In genomic region chr11:19435306-19435989, GRCh38 we compare ENCODE assay signal across 25 cellular contexts.
DNase-seq lines count a peak whose midpoint lies in the region; ATAC-seq, FAIRE-seq and TF ChIP-seq lines count a peak whose summit lies in the region.
"Had no signal": no experiment of that assay in that cellular context is flagged by ENCODE, and none has a peak within 500 bp of the region (broad histone marks: within the 10 kb centered on the region; RNA-seq: fewer than 3 reads in every experiment).

No MANE protein-coding gene starts in this region.

- peaks cover 31% of the 10 kb centered on the region for H3K4me1 ChIP-seq in Karpas-422 (ENCODE audit: low read length)
- H3K4me1 ChIP-seq in GM12878 (ENCODE audit: control insufficient read depth, insufficient read depth, low read length) = peaks cover 52% of the 10 kb centered on the region
- H3K4me1 ChIP-seq: Peyer's patch had no signal

- H2AFZ ChIP-seq in Karpas-422 (ENCODE audit: low read length) (no peak overlapping the region), GM12878 (ENCODE audit: control insufficient read depth, low read depth, low read length) (no peak overlapping the region; the same call in 1 of the 2 replicates)

- TF ChIP-seq POLR2A in GM12878 (IDR thresholded peaks at IDR 0.05; ENCODE audit: low read depth, low read length) = no peak

- intact Hi-C loops in GM12878 (cut with micrococcal nuclease; ENCODE audit: unreplicated experiment) = loop anchor here (5.0 kb wide), 1 partner anchor 117 kb away; no protein-coding TSS in a partner anchor

- POLR2A ChIA-PET in GM12878 (lab: Charles Lee) = interaction anchor here (0.6 to 0.9 kb wide), 4 partner anchors 19 to 642 kb away, joined by 3 to 5 read pairs (median 3); no protein-coding TSS in a partner anchor

- WGBS in GM12878 (ENCODE audit: insufficient coverage, insufficient replicate concordance, low lambda C conversion rate, missing lambda C conversion rate) = 71% methylated on average over 5 of the region's 5 CpGs

- H3K27me3 ChIP-seq in GM06990 (replicated peaks; ENCODE audit: control insufficient read depth, insufficient read depth, low read length) (no peaks in the 10 kb centered on the region), Karpas-422 (ENCODE audit: low read length) (no peaks in the 10 kb centered on the region), GM12878 (replicated peaks in 1 of 2; ENCODE audit: control insufficient read depth in 2 of 2, insufficient read depth in 2 of 2, low read length in 1 of 2) (no peaks in the 10 kb centered on the region)
- H3K27me3 ChIP-seq: MG63, Peyer's patch had no signal

- no peak overlapping the region for H3K4me3 Mint-ChIP-seq in memory B cell
- H3K4me3 Mint-ChIP-seq: IgD-negative memory B cell had no signal

- TF ChIP-seq RAD21 in GM12878 (IDR thresholded peaks at IDR 0.05; ENCODE audit: insufficient read depth, low read depth, low read length) = no peak

- H3K9me2 ChIP-seq in Karpas-422 (replicated peaks; ENCODE audit: insufficient read depth, low read length) = no peaks in the 10 kb centered on the region

- H3K36me3 ChIP-seq in GM06990 (ENCODE audit: control insufficient read depth, insufficient read depth, low read length) (no peaks in the 10 kb centered on the region), Karpas-422 (ENCODE audit: insufficient read depth, low read length) (no peaks in the 10 kb centered on the region), GM12878 (ENCODE audit: control insufficient read depth in 2 of 2, insufficient read depth in 2 of 2, low read length in 1 of 2) (no peaks in the 10 kb centered on the region)
- H3K36me3 ChIP-seq: MG63, Peyer's patch had no signal

- H3K27me3 Mint-ChIP-seq in memory B cell = no peaks in the 10 kb centered on the region

- no TSS peak for BruUV-seq in GM12878 (replicated peaks; lab: Mats Ljungman, UMichigan)

- no peaks in the 10 kb centered on the region for H3K36me3 Mint-ChIP-seq in memory B cell

- CTCF ChIA-PET in GM12878 (lab: Yijun Ruan, JAX) = interaction anchor here (1.4 kb wide), 1 partner anchor 26 kb away, joined by 3 read pairs; no protein-coding TSS in a partner anchor

- DNase-seq in GM06990 (ENCODE audit: extremely low read depth, insufficient read length) (peak; percentile 34), Karpas-422 (peak; percentile 4), GM12878 (ENCODE audit: low read depth, low spot score) (no peak), memory B cell (ENCODE audit: low spot score in 2 of 2) (no peak), LoVo (ENCODE audit: low spot score) (no peak), DMS79 treated with DMSO at 0.1 percent for 48 hours (lab: John Stamatoyannopoulos, UW) (no peak), glomerular visceral epithelial cell (ENCODE audit: extremely low spot score) (no peak)
- DNase-seq: 8988T, Calu3, DND-41, HCEC 1CT, Kasumi-1, MG63, NCI-H187, NCI-H2081 treated with DMSO at 0.1 percent for 48 hours, NCI-H2171, NCI-H226, NCI-H510A, NCI-H69, OCI-M1, Peyer's patch, SHP77 treated with DMSO at 0.1 percent for 48 hours had no signal

- H3K9ac ChIP-seq in Karpas-422 (ENCODE audit: low read length) = no peak overlapping the region
- H3K9ac ChIP-seq in GM12878 (ENCODE audit: control insufficient read depth, insufficient read depth, low read length) = no peak overlapping the region

- H4K20me1 ChIP-seq in Karpas-422 (ENCODE audit: insufficient read depth, low read depth, low read length) (no peaks in the 10 kb centered on the region), GM12878 (ENCODE audit: control insufficient read depth, insufficient read depth) (no peaks in the 10 kb centered on the region)

- TF ChIP-seq CTCF in GM06990 (IDR thresholded peaks at IDR 0.05; ENCODE audit: insufficient read depth, low read length, poor library complexity, severe bottlenecking) (no peak), GM12878 (IDR thresholded peaks at IDR 0.05 in 2 of 3, conservative IDR thresholded peaks at IDR 0.05 in 1 of 3; ENCODE audit: control insufficient read depth in 2 of 3, extremely low read depth in 1 of 3, insufficient read depth in 1 of 3, low read depth in 3 of 3, low read length in 3 of 3) (no peak)

- H3K9me3 ChIP-seq in Karpas-422 (ENCODE audit: low read length) (no peaks in the 10 kb centered on the region), GM12878 (replicated peaks; ENCODE audit: control insufficient read depth, insufficient read depth, low read length) (no peaks in the 10 kb centered on the region)
- H3K9me3 ChIP-seq: MG63, Peyer's patch had no signal

- H3K27ac ChIP-seq in Karpas-422 (ENCODE audit: low read length) (no peak overlapping the region), GM12878 (ENCODE audit: control insufficient read depth, insufficient read depth) (no peak overlapping the region)
- H3K27ac ChIP-seq: HL-60, Peyer's patch had no signal

- TF ChIP-seq EP300 in GM12878 (IDR thresholded peaks at IDR 0.05; ENCODE audit: borderline replicate concordance in 1 of 2, control insufficient read depth in 1 of 2, low read depth in 2 of 2, low read length in 2 of 2) = no peak

- RAD21 ChIA-PET in GM12878 (lab: Charles Lee; ENCODE audit: unreplicated experiment) = interaction anchor here (0.9 to 2.5 kb wide), 3 partner anchors 22 to 52 kb away, joined by 3 to 12 read pairs (median 3); no protein-coding TSS in a partner anchor

- H3K4me2 ChIP-seq in Karpas-422 (ENCODE audit: low read depth, low read length, poor library complexity, severe bottlenecking) = no peak overlapping the region
- H3K4me2 ChIP-seq in GM12878 (ENCODE audit: control insufficient read depth, insufficient read depth) = peak overlapping the region; percentile 5; the same call in 1 of the 2 replicates

- in situ Hi-C loops in GM12878 (cut with MboI) = no loop called here

- H3K79me2 ChIP-seq in Karpas-422 (ENCODE audit: low read length) = no peaks in the 10 kb centered on the region
- no peaks in the 10 kb centered on the region for H3K79me2 ChIP-seq in GM12878 (ENCODE audit: control insufficient read depth, insufficient read depth, low read length)

- peaks cover 2% of the 10 kb centered on the region for H3K9me3 Mint-ChIP-seq in memory B cell
- H3K9me3 Mint-ChIP-seq: IgD-negative memory B cell had no signal

- H3K4me1 Mint-ChIP-seq in memory B cell = peaks cover 18% of the 10 kb centered on the region

- ATAC-seq in GM12878 = peak; percentile 8; the same call in 1 of the 3 replicates
- no peak for ATAC-seq in memory B cell (ENCODE audit: low read depth)

- no peak overlapping the region for H3K4me3 ChIP-seq in GM06990 (replicated peaks; ENCODE audit: low read depth, low read length)
- no peak overlapping the region for H3K4me3 ChIP-seq in Karpas-422 (ENCODE audit: low read length)
- H3K4me3 ChIP-seq in GM12878 = no peak overlapping the region
- H3K4me3 ChIP-seq: MG63, Peyer's patch had no signal

- H3K27ac Mint-ChIP-seq in memory B cell = peak overlapping the region; percentile 2

- SMC1A ChIA-PET in GM12878 (lab: Charles Lee; ENCODE audit: uncharacterized antibody, unreplicated experiment) = interaction anchor here (0.6 to 4.8 kb wide), 10 partner anchors 7 to 118 kb away, joined by 3 to 23 read pairs (median 4); no protein-coding TSS in a partner anchor

- peak; percentile 13 for FAIRE-seq in GM12878 (lab: Jason Lieb, UNC)
- FAIRE-seq: H1 had no signal

TF ChIP-seq in GM12878, 131 proteins besides CTCF, POLR2A, EP300 and RAD21:
- TF ChIP-seq USF2 (IDR thresholded peaks at IDR 0.05; ENCODE audit: borderline replicate concordance, low read depth, low read length) (no peak), MEF2B (IDR thresholded peaks at IDR 0.05; ENCODE audit: partially characterized antibody, poor library complexity, severe bottlenecking) (no peak), IKZF1 (conservative IDR thresholded peaks at IDR 0.05) (0 out of 2 replicates have a peak, but pooled peaks have one; percentile 17), RUNX3 (IDR thresholded peaks at IDR 0.05; ENCODE audit: low read length) (peak; percentile 69), IKZF2 (IDR thresholded peaks at IDR 0.05) (peak in 1 of 2 experiments; percentile 27; a peak in 1 of 4 replicates), MTA2 (IDR thresholded peaks at IDR 0.05; ENCODE audit: low read depth) (0 out of 2 replicates have a peak, but pooled peaks have one; percentile 11)

Comparison
In these comparisons a context has a peak if more than half of its experiments do, and no peak if none do; other contexts are left out.
1. DNase-seq: peak in GM06990 (single experiment) and Karpas-422 (single experiment); none in GM12878 (single experiment), memory B cell (0 of 2), LoVo (single experiment), DMS79 treated with DMSO at 0.1 percent for 48 hours (single experiment) and glomerular visceral epithelial cell (single experiment).